1 cellular context compared by ENCODE assay signal in the genomic region with DNA sequence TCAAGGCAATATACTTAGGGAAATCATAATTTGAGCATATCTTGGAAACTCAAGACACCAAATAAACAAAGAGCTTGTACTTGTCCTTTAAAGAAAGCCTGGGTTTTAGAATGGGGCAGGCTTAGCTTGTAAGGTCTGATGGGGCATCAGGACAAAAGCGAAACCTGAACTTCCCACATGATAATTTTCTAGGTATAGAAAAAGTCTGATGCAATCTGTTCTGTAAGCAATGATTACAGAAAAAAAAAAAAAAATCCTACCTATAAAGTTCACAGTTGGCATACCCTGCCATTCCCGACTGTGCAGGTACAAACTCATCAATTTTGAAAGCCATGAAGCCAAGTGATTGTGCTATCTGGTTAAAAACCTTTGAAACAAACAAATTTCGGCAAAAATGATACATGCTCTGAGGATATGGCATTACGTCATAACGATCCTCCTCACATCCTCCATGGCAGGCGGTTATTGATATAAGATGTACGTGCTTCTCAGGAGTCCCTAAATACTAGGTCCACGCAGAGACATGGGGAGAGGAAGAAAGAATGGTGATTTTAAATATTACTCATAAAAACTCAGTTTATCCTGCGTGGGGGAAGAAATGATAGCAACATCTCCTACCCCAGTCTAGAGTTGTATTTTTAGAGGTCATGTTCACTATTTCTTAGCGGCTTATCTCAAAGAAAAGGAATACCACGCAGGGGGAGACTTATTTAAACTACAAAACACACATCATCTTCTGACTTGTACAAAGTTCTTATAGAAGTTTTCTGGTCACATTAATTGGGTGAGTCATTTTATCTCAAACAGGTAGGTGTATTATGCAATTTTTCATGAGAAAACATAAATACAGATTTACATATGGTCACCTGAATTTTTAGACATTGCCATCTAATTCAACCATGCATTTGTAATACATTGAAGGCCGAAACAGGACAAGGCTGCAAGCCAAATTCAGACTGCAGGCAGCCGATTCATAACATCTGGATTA.
A peak's percentile ranks its signal among the peaks of the same experiment; 100 is the strongest.
TF ChIP-seq lines count a peak whose summit lies in the region.

No MANE protein-coding gene starts in this region.

TF ChIP-seq in K562, 482 proteins besides CTCF, POLR2A, EP300 and RAD21:
- TF ChIP-seq CEBPG (CRISPR knock-in tag; IDR thresholded peaks at IDR 0.05) = no peak
- peak in 1 of 2 experiments; percentile 40; a peak in 3 of 4 replicates for TF ChIP-seq CEBPG (tag; conservative IDR thresholded peaks at IDR 0.05 in 1 of 2, IDR thresholded peaks at IDR 0.05 in 1 of 2)
- no peak for TF ChIP-seq FIP1L1 (IDR thresholded peaks at IDR 0.05; ENCODE audit: low read depth, low read length, poor library complexity, severe bottlenecking)
- TF ChIP-seq ATF7 (IDR thresholded peaks at IDR 0.05) = peak; percentile 60; the same call in 1 of the 2 replicates
